In genomic region chr9:14992025-14992424, GRCh38 we compare ENCODE assay signal across 1 cellular context.
TF ChIP-seq lines count a peak whose summit lies in the region.

No MANE protein-coding gene starts in this region.

TF ChIP-seq in H1, 55 proteins besides CTCF, POLR2A, EP300 and RAD21 (continued from another document):
- TF ChIP-seq CEBPB (IDR thresholded peaks at IDR 0.05; ENCODE audit: low read depth, low read length) (no peak), HDAC6 (IDR thresholded peaks at IDR 0.05; ENCODE audit: low read depth, low read length) (no peak)
